Comparison of ENCODE assay signal across 12 cellular contexts in genomic region chr22:46854125-46854870, GRCh38.
DNase-seq lines count a peak whose midpoint lies in the region; ATAC-seq and TF ChIP-seq lines count a peak whose summit lies in the region.
"Had no signal": no experiment of that assay in that cellular context is flagged by ENCODE, and none has a peak within 500 bp of the region (broad histone marks: within the 10 kb centered on the region; RNA-seq: fewer than 3 reads in every experiment).

No MANE protein-coding gene starts in this region.

- no peaks in the 10 kb centered on the region for H3K27me3 ChIP-seq in esophagus muscularis mucosa
- no peaks in the 10 kb centered on the region for H3K27me3 ChIP-seq in vagina
- H3K27me3 ChIP-seq: thyroid gland had no signal

- no peak for ATAC-seq in activated naive CD4-positive, alpha-beta T cell treated with anti-CD3 and anti-CD28 coated beads, Interleukin-2, amount 50 U/mL, for 72 hours
- no peak for ATAC-seq in GM18520 (IDR thresholded peaks at IDR 0.05; ENCODE audit: unreplicated experiment)
- no peak for ATAC-seq in activated CD4-positive, CD25-positive, alpha-beta regulatory T cell treated with anti-CD3 and anti-CD28 coated beads, Interleukin-2, amount 50 U/mL, for 24 hours
- no peak for ATAC-seq in GM18867 (IDR thresholded peaks at IDR 0.05; ENCODE audit: unreplicated experiment)

- no peak for TF ChIP-seq POLR2A in esophagus muscularis mucosa (IDR thresholded peaks at IDR 0.05; ENCODE audit: low read depth)
- no peak for TF ChIP-seq POLR2A in vagina (IDR thresholded peaks at IDR 0.05)

- 81% methylated on average over 18 of the region's 18 CpGs for WGBS in esophagus muscularis mucosa

- H3K27ac Mint-ChIP-seq in activated naive CD4-positive, alpha-beta T cell treated with anti-CD3 and anti-CD28 coated beads, Interleukin-2, amount 50 U/mL, for 72 hours, result peak overlapping the region; percentile 41 to 66

- no peaks in the 10 kb centered on the region for H3K9me3 Mint-ChIP-seq in activated naive CD4-positive, alpha-beta T cell treated with anti-CD3 and anti-CD28 coated beads, Interleukin-2, amount 50 U/mL, for 72 hours

- H3K36me3 Mint-ChIP-seq in activated naive CD4-positive, alpha-beta T cell treated with anti-CD3 and anti-CD28 coated beads, Interleukin-2, amount 50 U/mL, for 72 hours, result peaks cover 8 to 14% of the 10 kb centered on the region in 2 donors

- TF ChIP-seq EP300 in esophagus muscularis mucosa (IDR thresholded peaks at IDR 0.05), result no peak

- H3K27ac ChIP-seq in esophagus muscularis mucosa (replicated peaks in 1 of 4) (peak overlapping the region in 2 of 4 donors; percentile 12 to 43), vagina (peak overlapping the region; percentile 1)
- H3K27ac ChIP-seq: thyroid gland had no signal

- H3K4me3 ChIP-seq in esophagus muscularis mucosa, result no peak overlapping the region
- H3K4me3 ChIP-seq in vagina, result no peak overlapping the region
- H3K4me3 ChIP-seq: thyroid gland had no signal

- H3K36me3 ChIP-seq in esophagus muscularis mucosa (peaks cover 0 to 20% (median 3%) of the 10 kb centered on the region in 4 donors), vagina (no peaks in the 10 kb centered on the region)
- H3K36me3 ChIP-seq: thyroid gland had no signal

- H3K9me3 ChIP-seq in esophagus muscularis mucosa (no peaks in the 10 kb centered on the region), vagina (no peaks in the 10 kb centered on the region)
- H3K9me3 ChIP-seq: thyroid gland had no signal

- no peaks in the 10 kb centered on the region for H3K4me1 ChIP-seq in esophagus muscularis mucosa
- no peaks in the 10 kb centered on the region for H3K4me1 ChIP-seq in vagina

- DNase-seq in activated naive CD4-positive, alpha-beta T cell treated with anti-CD3 and anti-CD28 coated beads, Interleukin-2, amount 50 U/mL, for 72 hours (ENCODE audit: low spot score in 2 of 2), result no peak
- DNase-seq in activated naive CD4-positive, alpha-beta T cell (lab: John Stamatoyannopoulos, UW), result no peak
- peak; percentile 90 for DNase-seq in esophagus muscularis mucosa (ENCODE audit: extremely low spot score)
- DNase-seq in midbrain (lab: John Stamatoyannopoulos, UW), result peak; percentile 37
- DNase-seq in vagina (ENCODE audit: extremely low spot score in 2 of 2), result peak in 1 of 2 donors; percentile 83
- DNase-seq: foreskin fibroblast; NCI-H187; stimulated activated CD4-positive, alpha-beta T cell treated with anti-CD3 and anti-CD28 coated beads, Interleukin-2, amount 100 ng/mL, for 48 hours had no signal

- intact Hi-C loops in esophagus muscularis mucosa (cut with DNase I), result no loop called here
- intact Hi-C loops in vagina (cut with DNase I), result no loop called here

- TF ChIP-seq CTCF in esophagus muscularis mucosa (IDR thresholded peaks at IDR 0.05) (no peak), vagina (IDR thresholded peaks at IDR 0.05) (no peak)

Comparison
In these comparisons a context has a peak if more than half of its experiments do, and no peak if none do; other contexts are left out.
1. DNase-seq: peak in esophagus muscularis mucosa (single experiment) and midbrain (single experiment); none in activated naive CD4-positive, alpha-beta T cell treated with anti-CD3 and anti-CD28 coated beads, Interleukin-2, amount 50 U/mL, for 72 hours (0 of 2) and activated naive CD4-positive, alpha-beta T cell (0 of 4).